Comparison of ENCODE assay signal across 19 cellular contexts in the genomic region with DNA sequence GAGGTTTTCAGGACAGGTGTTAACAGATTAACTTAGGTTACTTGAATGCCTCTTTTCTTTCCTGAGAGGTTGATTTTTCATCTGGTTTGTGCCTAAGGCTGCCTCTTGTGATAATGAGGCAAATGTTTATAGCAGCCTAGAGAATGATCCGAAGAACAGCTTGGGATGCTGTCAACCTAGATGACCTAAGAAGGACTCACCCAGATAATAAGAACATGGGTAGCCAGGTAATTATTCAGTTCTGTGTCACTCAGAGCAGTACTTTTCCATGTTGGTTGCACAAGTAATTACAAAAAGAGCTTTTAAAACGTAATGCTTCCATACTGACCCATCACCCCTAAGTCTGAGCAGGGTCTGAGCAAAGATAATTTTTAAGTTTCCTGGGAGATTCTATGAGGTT.
A peak's percentile ranks its signal among the peaks of the same experiment; 100 is the strongest.
DNase-seq lines count a peak whose midpoint lies in the region; ATAC-seq and TF ChIP-seq lines count a peak whose summit lies in the region.
"Had no signal": no experiment of that assay in that cellular context is flagged by ENCODE, and none has a peak within 500 bp of the region (broad histone marks: within the 10 kb centered on the region; RNA-seq: fewer than 3 reads in every experiment).

No MANE protein-coding gene starts in this region.

- no peaks in the 10 kb centered on the region for H3K27me3 ChIP-seq in H9 (ENCODE audit: insufficient read depth, low read length)
- H3K27me3 ChIP-seq in foreskin keratinocyte, result no peaks in the 10 kb centered on the region
- H3K27me3 ChIP-seq in PC-3 (ENCODE audit: low read length), result no peaks in the 10 kb centered on the region
- H3K27me3 ChIP-seq: BLaER1 had no signal

- H2BK120ac ChIP-seq in H9 (ENCODE audit: low read depth, low read length, poor library complexity, severe bottlenecking), result no peak overlapping the region

- no CpG with 5 or more reads among the region's 2 CpGs for WGBS in H9 (ENCODE audit: extremely low coverage, insufficient read length, low lambda C conversion rate)

- H3K4me2 ChIP-seq in H9 (ENCODE audit: insufficient read depth, insufficient read length, low read length) (no peak overlapping the region), PC-3 (ENCODE audit: low read length) (no peak overlapping the region)
- H3K4me2 ChIP-seq: BLaER1, GM23338 had no signal

- TF ChIP-seq CTCF in H9 (conservative IDR thresholded peaks at IDR 0.05) (no peak), foreskin keratinocyte (conservative IDR thresholded peaks at IDR 0.05) (no peak), PC-3 (conservative IDR thresholded peaks at IDR 0.05; ENCODE audit: low read depth, low read length) (no peak)
- TF ChIP-seq CTCF in activated CD8-positive, alpha-beta T cell treated with anti-CD3 and anti-CD28 coated beads for 36 hours (IDR thresholded peaks at IDR 0.05), result no peak

- no peak overlapping the region for H3K27ac ChIP-seq in H9 (ENCODE audit: insufficient read length, low read depth, low read length)
- no peak overlapping the region for H3K27ac ChIP-seq in foreskin keratinocyte
- H3K27ac ChIP-seq in PC-3 (ENCODE audit: low read length), result no peak overlapping the region
- H3K27ac ChIP-seq: 22Rv1, BLaER1, C4-2B had no signal

- no peak overlapping the region for H2BK5ac ChIP-seq in H9 (ENCODE audit: insufficient read length, low read length)

- no peak overlapping the region for H3K9ac ChIP-seq in H9 (ENCODE audit: extremely low read depth, insufficient read length, low read length)
- H3K9ac ChIP-seq in PC-3 (ENCODE audit: low read length), result no peak overlapping the region
- H3K9ac ChIP-seq: BLaER1 had no signal

- H2AFZ ChIP-seq in H9 (ENCODE audit: low read length), result no peak overlapping the region
- no peak overlapping the region for H2AFZ ChIP-seq in PC-3 (ENCODE audit: low read length)
- H2AFZ ChIP-seq: GM23338 had no signal

- no peaks in the 10 kb centered on the region for H3K36me3 ChIP-seq in PC-3 (ENCODE audit: low read depth, low read length)
- H3K36me3 ChIP-seq: HAP-1 had no signal

- H3K79me2 ChIP-seq in H9 (ENCODE audit: insufficient read depth, low read length) (no peaks in the 10 kb centered on the region), PC-3 (ENCODE audit: low read length) (no peaks in the 10 kb centered on the region)

- H3K4ac ChIP-seq in H9 (ENCODE audit: low read depth, low read length), result no peak overlapping the region

- no peaks in the 10 kb centered on the region for H3K9me3 Mint-ChIP-seq in H9
- H3K9me3 Mint-ChIP-seq in stimulated activated memory B cell treated with anti-CD40 and anti-IgM and Interleukin-4, amounts not matched to agents 10 μg/mL and 1 μg/mL and 100 μg/mL, for 72 hours, result no peaks in the 10 kb centered on the region
- H3K9me3 Mint-ChIP-seq in activated CD8-positive, alpha-beta T cell treated with anti-CD3 and anti-CD28 coated beads for 36 hours, result no peaks in the 10 kb centered on the region
- H3K9me3 Mint-ChIP-seq: CD4-positive, CD25-positive, alpha-beta regulatory T cell; CD8-positive, alpha-beta T cell; GM23338; HFFc6 had no signal

- no peaks in the 10 kb centered on the region for H3K79me1 ChIP-seq in H9 (ENCODE audit: insufficient read depth, low read depth, low read length, poor library complexity, severe bottlenecking)

- H3K9me3 ChIP-seq in H9 (ENCODE audit: control insufficient read depth, low read depth, low read length), result no peaks in the 10 kb centered on the region
- no peaks in the 10 kb centered on the region for H3K9me3 ChIP-seq in PC-3 (ENCODE audit: low read length)
- H3K9me3 ChIP-seq: BLaER1, Caco-2, HAP-1 had no signal

- H3K36me3 Mint-ChIP-seq in H9 (ENCODE audit: insufficient read depth in 1 of 3, low read depth in 3 of 3), result no peaks in the 10 kb centered on the region; a peak in 1 of 7 replicates
- H3K36me3 Mint-ChIP-seq in stimulated activated memory B cell treated with anti-CD40 and anti-IgM and Interleukin-4, amounts not matched to agents 10 μg/mL and 1 μg/mL and 100 μg/mL, for 72 hours, result peaks cover 5% of the 10 kb centered on the region
- H3K36me3 Mint-ChIP-seq in activated CD8-positive, alpha-beta T cell treated with anti-CD3 and anti-CD28 coated beads for 36 hours (ENCODE audit: low read depth), result no peaks in the 10 kb centered on the region
- H3K36me3 Mint-ChIP-seq: CD4-positive, CD25-positive, alpha-beta regulatory T cell; CD8-positive, alpha-beta T cell had no signal

- no peak overlapping the region for H2BK15ac ChIP-seq in H9 (ENCODE audit: low read depth, low read length)

- ATAC-seq in foreskin keratinocyte, result peak; percentile 66
- ATAC-seq in stimulated activated memory B cell treated with anti-CD40 and anti-IgM and Interleukin-4, amounts not matched to agents 10 μg/mL and 1 μg/mL and 100 μg/mL, for 72 hours, result no peak
- no peak for ATAC-seq in activated CD8-positive, alpha-beta T cell treated with anti-CD3 and anti-CD28 coated beads for 36 hours
- no peak for ATAC-seq in HG03095 (IDR thresholded peaks at IDR 0.05; ENCODE audit: unreplicated experiment)
- no peak for ATAC-seq in PC-3
- ATAC-seq: CD8-positive, alpha-beta T cell; GM23338 had no signal

- no peaks in the 10 kb centered on the region for H3K27me3 Mint-ChIP-seq in H9 (ENCODE audit: low read depth)
- no peaks in the 10 kb centered on the region for H3K27me3 Mint-ChIP-seq in stimulated activated memory B cell treated with anti-CD40 and anti-IgM and Interleukin-4, amounts not matched to agents 10 μg/mL and 1 μg/mL and 100 μg/mL, for 72 hours
- no peaks in the 10 kb centered on the region for H3K27me3 Mint-ChIP-seq in activated CD8-positive, alpha-beta T cell treated with anti-CD3 and anti-CD28 coated beads for 36 hours
- H3K27me3 Mint-ChIP-seq: B cell; CD4-positive, CD25-positive, alpha-beta regulatory T cell had no signal

- H2AK5ac ChIP-seq in H9 (ENCODE audit: insufficient read length, low read length), result no peak overlapping the region

- H3F3A ChIP-seq in PC-3 (ENCODE audit: low read length, unreplicated experiment), result no peaks in the 10 kb centered on the region

- H3K23me2 ChIP-seq in H9 (ENCODE audit: insufficient read length, low read depth, low read length, poor library complexity, severe bottlenecking), result no peaks in the 10 kb centered on the region

- H3T11ph ChIP-seq in H9 (ENCODE audit: low read length), result no peak overlapping the region

- CTCF ChIA-PET in activated CD8-positive, alpha-beta T cell treated with anti-CD3 and anti-CD28 coated beads for 36 hours (lab: Charles Lee), result no interaction called here
- CTCF ChIA-PET in PC-3 (lab: Charles Lee), result no interaction called here

- H4K20me1 ChIP-seq in H9 (ENCODE audit: control insufficient read depth, insufficient read depth, insufficient read length), result no peaks in the 10 kb centered on the region
- no peaks in the 10 kb centered on the region for H4K20me1 ChIP-seq in PC-3 (ENCODE audit: low read length)

- H3K4me1 ChIP-seq in H9 (ENCODE audit: insufficient read depth, low read length) (no peaks in the 10 kb centered on the region), foreskin keratinocyte (no peaks in the 10 kb centered on the region), PC-3 (ENCODE audit: insufficient read depth, low read length) (no peaks in the 10 kb centered on the region)
- H3K4me1 ChIP-seq: BLaER1, HAP-1 had no signal

- no peak overlapping the region for H4K8ac ChIP-seq in H9 (replicated peaks; ENCODE audit: insufficient read length, low read depth, low read length)

- peak overlapping the region in 2 of 3 experiments; percentile 22 to 47; a peak in 2 of 7 replicates for H3K27ac Mint-ChIP-seq in H9
- peak overlapping the region; percentile 7 for H3K27ac Mint-ChIP-seq in stimulated activated memory B cell treated with anti-CD40 and anti-IgM and Interleukin-4, amounts not matched to agents 10 μg/mL and 1 μg/mL and 100 μg/mL, for 72 hours
- H3K27ac Mint-ChIP-seq in activated CD8-positive, alpha-beta T cell treated with anti-CD3 and anti-CD28 coated beads for 36 hours, result no peak overlapping the region
- H3K27ac Mint-ChIP-seq: CD4-positive, CD25-positive, alpha-beta regulatory T cell; CD8-positive, alpha-beta T cell; GM23338; HFFc6 had no signal

- no TSS peak for BruUV-seq in PC-3 (replicated peaks; lab: Mats Ljungman, UMichigan)

- no peak overlapping the region for H3K18ac ChIP-seq in H9 (ENCODE audit: insufficient read length, low read depth, low read length)

- H3K9me2 ChIP-seq in PC-3 (replicated peaks; ENCODE audit: low read length), result no peaks in the 10 kb centered on the region

- H4K5ac ChIP-seq in H9 (ENCODE audit: insufficient read length, low read depth, low read length), result no peak overlapping the region

- no peak overlapping the region for H2BK12ac ChIP-seq in H9 (ENCODE audit: insufficient read length, low read depth, low read length)

- H4K91ac ChIP-seq in H9 (ENCODE audit: insufficient read length, low read depth, low read length), result no peak overlapping the region

- H3K4me3 Mint-ChIP-seq in H9, result no peak overlapping the region
- no peak overlapping the region for H3K4me3 Mint-ChIP-seq in stimulated activated memory B cell treated with anti-CD40 and anti-IgM and Interleukin-4, amounts not matched to agents 10 μg/mL and 1 μg/mL and 100 μg/mL, for 72 hours
- H3K4me3 Mint-ChIP-seq in activated CD8-positive, alpha-beta T cell treated with anti-CD3 and anti-CD28 coated beads for 36 hours, result no peak overlapping the region
- H3K4me3 Mint-ChIP-seq: B cell; CD4-positive, CD25-positive, alpha-beta regulatory T cell; CD8-positive, alpha-beta T cell; GM23338; HFFc6 had no signal

- DNase-seq in H9 (no peak), amniotic epithelial cell (ENCODE audit: low read depth) (peak; percentile 25), foreskin keratinocyte (peak in 1 of 2 donors; percentile 42), PC-3 (no peak)
- no peak for DNase-seq in activated CD8-positive, alpha-beta T cell treated with anti-CD3 and anti-CD28 coated beads for 36 hours
- DNase-seq: Caco-2; CD4-positive, CD25-positive, alpha-beta regulatory T cell; CD8-positive, alpha-beta T cell; DMS153; DND-41; HFFc6 had no signal

- H3K56ac ChIP-seq in H9 (ENCODE audit: insufficient read length, low read depth, low read length), result no peak overlapping the region

- peaks cover 4 to 10% of the 10 kb centered on the region in 2 experiments; a peak in 3 of 4 replicates for H3K4me1 Mint-ChIP-seq in H9
- peaks cover 35% of the 10 kb centered on the region for H3K4me1 Mint-ChIP-seq in stimulated activated memory B cell treated with anti-CD40 and anti-IgM and Interleukin-4, amounts not matched to agents 10 μg/mL and 1 μg/mL and 100 μg/mL, for 72 hours
- H3K4me1 Mint-ChIP-seq in activated CD8-positive, alpha-beta T cell treated with anti-CD3 and anti-CD28 coated beads for 36 hours (ENCODE audit: low read depth), result peaks cover 5% of the 10 kb centered on the region
- H3K4me1 Mint-ChIP-seq: CD4-positive, CD25-positive, alpha-beta regulatory T cell had no signal

- H2BK20ac ChIP-seq in H9 (ENCODE audit: low read depth, low read length, poor library complexity, severe bottlenecking), result no peak overlapping the region

- intact Hi-C loops in activated CD8-positive, alpha-beta T cell treated with anti-CD3 and anti-CD28 coated beads for 36 hours (cut with micrococcal nuclease), result no loop called here
- intact Hi-C loops in PC-3 (cut with micrococcal nuclease), result no loop called here

- H3K23ac ChIP-seq in H9 (ENCODE audit: insufficient read length, low read depth, low read length), result no peak overlapping the region

- H3K14ac ChIP-seq in H9 (ENCODE audit: insufficient read depth, low read length), result no peak overlapping the region

- POLR2A ChIA-PET in activated CD8-positive, alpha-beta T cell treated with anti-CD3 and anti-CD28 coated beads for 36 hours (lab: Charles Lee), result no interaction called here
- POLR2A ChIA-PET in PC-3 (lab: Charles Lee; ENCODE audit: unreplicated experiment), result no interaction called here

- no peak overlapping the region for H3K4me3 ChIP-seq in PC-3 (ENCODE audit: low read length)
- H3K4me3 ChIP-seq: BLaER1, GM23338, HAP-1 had no signal
